18 cellular contexts compared by ENCODE assay signal in the genomic region with DNA sequence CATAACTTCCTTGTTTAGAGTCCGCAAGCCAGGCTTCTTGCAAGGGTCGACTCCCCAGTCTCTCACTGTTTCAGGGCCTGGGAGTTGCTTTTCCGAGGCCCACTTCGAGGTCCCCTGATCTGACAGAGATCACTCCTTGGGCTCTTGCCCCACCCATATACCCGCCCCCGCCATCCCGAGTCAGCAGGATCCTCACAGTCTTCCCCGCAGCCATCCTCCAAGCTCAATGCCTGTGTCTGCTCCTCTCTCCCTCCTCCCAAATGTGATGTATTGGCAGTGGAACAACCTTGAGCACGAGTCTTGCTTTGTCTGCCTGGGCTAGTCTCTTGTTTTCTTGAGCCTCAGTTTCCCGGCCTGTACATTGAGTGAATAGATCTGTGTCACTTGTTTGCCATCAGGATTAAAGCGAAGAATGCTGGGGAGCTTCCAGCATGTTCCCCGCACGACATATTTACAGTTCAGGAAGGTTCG. TPM values are rescaled to one million over a fixed set of nuclear protein-coding genes. Genes with fewer than 3 reads are reported as not detected.
DNase-seq lines count a peak whose midpoint lies in the region; ATAC-seq and TF ChIP-seq lines count a peak whose summit lies in the region.
"Had no signal": no experiment of that assay in that cellular context is flagged by ENCODE, and none has a peak within 500 bp of the region (broad histone marks: within the 10 kb centered on the region; RNA-seq: fewer than 3 reads in every experiment).

No MANE protein-coding gene starts in this region.

- H3K79me2 ChIP-seq in GM23248 (ENCODE audit: insufficient read depth) = no peaks in the 10 kb centered on the region

- intact Hi-C loops in activated CD4-positive, alpha-beta T cell treated with anti-CD3 and anti-CD28 coated beads, Interleukin-2, amount 10 ng/mL, durations not matched to agents 24 days and 14 days (cut with micrococcal nuclease) = loop anchor here (1.0 to 5.0 kb wide), 2 partner anchors 12 to 1548 kb away; partner anchors contain the start of gene FGFR2
- intact Hi-C loops in activated T-helper 1 cell treated with anti-CD3 and anti-CD28 coated beads, Interleukin-12 subunit alpha, Interleukin-12 subunit beta, Interleukin-2, Interleukin-4 antibody, amounts not matched to agents 30 ng/mL and 10 ng/mL and 1 ng/mL, durations not matched to agents 14 hours and 24 hours and 36 hours (cut with micrococcal nuclease) = no loop called here

- peaks cover 72% of the 10 kb centered on the region for H3K27me3 Mint-ChIP-seq in activated CD4-positive, alpha-beta T cell treated with anti-CD3 and anti-CD28 coated beads, Interleukin-2, amount 10 ng/mL, durations not matched to agents 24 days and 14 days
- peaks cover 72% of the 10 kb centered on the region for H3K27me3 Mint-ChIP-seq in activated T-helper 1 cell treated with anti-CD3 and anti-CD28 coated beads, Interleukin-12 subunit alpha, Interleukin-12 subunit beta, Interleukin-2, Interleukin-4 antibody, amounts not matched to agents 30 ng/mL and 10 ng/mL and 1 ng/mL, durations not matched to agents 14 hours and 24 hours and 36 hours (ENCODE audit: insufficient read depth)
- peaks cover 32% of the 10 kb centered on the region for H3K27me3 Mint-ChIP-seq in memory B cell

- no peaks in the 10 kb centered on the region for H4K20me1 ChIP-seq in GM23248 (ENCODE audit: insufficient read depth)

- H2AFZ ChIP-seq in GM23248 = no peak overlapping the region

- no peak overlapping the region for H3K27ac ChIP-seq in GM23248
- H3K27ac ChIP-seq: A549, heart left ventricle, stomach had no signal

- H3K9me3 Mint-ChIP-seq in activated CD4-positive, alpha-beta T cell treated with anti-CD3 and anti-CD28 coated beads, Interleukin-2, amount 10 ng/mL, durations not matched to agents 24 days and 14 days = peaks cover 11% of the 10 kb centered on the region
- H3K9me3 Mint-ChIP-seq in activated T-helper 1 cell treated with anti-CD3 and anti-CD28 coated beads, Interleukin-12 subunit alpha, Interleukin-12 subunit beta, Interleukin-2, Interleukin-4 antibody, amounts not matched to agents 30 ng/mL and 10 ng/mL and 1 ng/mL, durations not matched to agents 14 hours and 24 hours and 36 hours = no peaks in the 10 kb centered on the region
- H3K9me3 Mint-ChIP-seq in memory B cell = no peaks in the 10 kb centered on the region
- H3K9me3 Mint-ChIP-seq: mesothelial cell of epicardium had no signal

- no peaks in the 10 kb centered on the region for H3K4me1 ChIP-seq in GM23248 (ENCODE audit: insufficient read depth)

- peaks cover 100% of the 10 kb centered on the region for H3K27me3 ChIP-seq in GM23248 (replicated peaks; ENCODE audit: insufficient read depth)

- H3K9ac ChIP-seq in GM23248 = no peak overlapping the region

- H3K36me3 Mint-ChIP-seq in activated CD4-positive, alpha-beta T cell treated with anti-CD3 and anti-CD28 coated beads, Interleukin-2, amount 10 ng/mL, durations not matched to agents 24 days and 14 days (ENCODE audit: low read depth) = peaks cover 10% of the 10 kb centered on the region
- peaks cover 4% of the 10 kb centered on the region for H3K36me3 Mint-ChIP-seq in activated T-helper 1 cell treated with anti-CD3 and anti-CD28 coated beads, Interleukin-12 subunit alpha, Interleukin-12 subunit beta, Interleukin-2, Interleukin-4 antibody, amounts not matched to agents 30 ng/mL and 10 ng/mL and 1 ng/mL, durations not matched to agents 14 hours and 24 hours and 36 hours (ENCODE audit: low read depth)
- H3K36me3 Mint-ChIP-seq in memory B cell = peaks cover 3% of the 10 kb centered on the region
- H3K36me3 Mint-ChIP-seq: mesothelial cell of epicardium had no signal

- H3K36me3 ChIP-seq in GM23248 (ENCODE audit: low read depth) = no peaks in the 10 kb centered on the region
- H3K36me3 ChIP-seq: heart left ventricle, stomach had no signal

- no peak for TF ChIP-seq CTCF in GM12875 (IDR thresholded peaks at IDR 0.05; ENCODE audit: borderline replicate concordance, insufficient read depth, low read depth, low read length)

- DNase-seq in activated CD4-positive, alpha-beta T cell treated with anti-CD3 and anti-CD28 coated beads, Interleukin-2, amount 10 ng/mL, durations not matched to agents 24 days and 14 days = no peak
- DNase-seq in activated CD4-positive, alpha-beta T cell treated with anti-CD3 and anti-CD28 coated beads for 1 hour = no peak
- no peak for DNase-seq in activated T-helper 1 cell treated with anti-CD3 and anti-CD28 coated beads, Interleukin-12 subunit alpha, Interleukin-12 subunit beta, Interleukin-2, Interleukin-4 antibody, amounts not matched to agents 30 ng/mL and 10 ng/mL and 1 ng/mL, durations not matched to agents 14 hours and 24 hours and 36 hours (ENCODE audit: low spot score)
- DNase-seq in memory B cell (ENCODE audit: low spot score in 2 of 2) (no peak), NCI-H82 treated with DMSO at 0.1 percent for 48 hours (lab: John Stamatoyannopoulos, UW; ENCODE audit: unreplicated experiment) (no peak), GM23248 (no peak), NCI-H2171 treated with DMSO at 0.1 percent for 48 hours (lab: John Stamatoyannopoulos, UW) (no peak)
- DNase-seq: heart left ventricle, kidney glomerular epithelial cell, NCI-H187 treated with DMSO at 0.1 percent for 48 hours, NCI-H510A, SIG-M5, stomach had no signal

- H3K4me3 ChIP-seq in GM12875 (ENCODE audit: low read depth, low read length) = peak overlapping the region; percentile 8
- H3K4me3 ChIP-seq in GM23248 = no peak overlapping the region
- H3K4me3 ChIP-seq: A549 had no signal

- 2 to 4% methylated on average over 14 of the region's 14 CpGs for WGBS in GM23248 (ENCODE audit: low coverage in 1 of 2, low lambda C conversion rate in 2 of 2, missing lambda C conversion rate in 2 of 2), 2 experiments

- H3K4me1 Mint-ChIP-seq in activated CD4-positive, alpha-beta T cell treated with anti-CD3 and anti-CD28 coated beads, Interleukin-2, amount 10 ng/mL, durations not matched to agents 24 days and 14 days = peaks cover 20% of the 10 kb centered on the region
- H3K4me1 Mint-ChIP-seq in activated T-helper 1 cell treated with anti-CD3 and anti-CD28 coated beads, Interleukin-12 subunit alpha, Interleukin-12 subunit beta, Interleukin-2, Interleukin-4 antibody, amounts not matched to agents 30 ng/mL and 10 ng/mL and 1 ng/mL, durations not matched to agents 14 hours and 24 hours and 36 hours (ENCODE audit: low read depth) = peaks cover 29% of the 10 kb centered on the region
- H3K4me1 Mint-ChIP-seq in memory B cell = peaks cover 11% of the 10 kb centered on the region

- in situ Hi-C loops in GM23248 (cut with MboI) = loop anchor here (25.0 kb wide), 1 partner anchor 817 kb away; no protein-coding TSS in a partner anchor

- H3K27ac Mint-ChIP-seq in activated CD4-positive, alpha-beta T cell treated with anti-CD3 and anti-CD28 coated beads, Interleukin-2, amount 10 ng/mL, durations not matched to agents 24 days and 14 days = peak overlapping the region; percentile 62
- peak overlapping the region; percentile 63 for H3K27ac Mint-ChIP-seq in activated T-helper 1 cell treated with anti-CD3 and anti-CD28 coated beads, Interleukin-12 subunit alpha, Interleukin-12 subunit beta, Interleukin-2, Interleukin-4 antibody, amounts not matched to agents 30 ng/mL and 10 ng/mL and 1 ng/mL, durations not matched to agents 14 hours and 24 hours and 36 hours
- H3K27ac Mint-ChIP-seq in memory B cell = peak overlapping the region; percentile 42
- H3K27ac Mint-ChIP-seq: mesothelial cell of epicardium had no signal

- no peaks in the 10 kb centered on the region for H3F3A ChIP-seq in GM23248 (ENCODE audit: insufficient read depth)

- no peaks in the 10 kb centered on the region for H3K9me3 ChIP-seq in GM23248 (ENCODE audit: low read depth)
- H3K9me3 ChIP-seq: A549, heart left ventricle, stomach had no signal

- H3K4me2 ChIP-seq in GM23248 (ENCODE audit: unreplicated experiment) = no peak overlapping the region
- H3K4me2 ChIP-seq: A549 had no signal

- no peaks in the 10 kb centered on the region for H3K9me2 ChIP-seq in GM23248 (ENCODE audit: insufficient read depth)

- no peak for ATAC-seq in memory B cell (ENCODE audit: low read depth)
- ATAC-seq: heart left ventricle had no signal

- H3K4me3 Mint-ChIP-seq in activated CD4-positive, alpha-beta T cell treated with anti-CD3 and anti-CD28 coated beads, Interleukin-2, amount 10 ng/mL, durations not matched to agents 24 days and 14 days = no peak overlapping the region
- H3K4me3 Mint-ChIP-seq in activated T-helper 1 cell treated with anti-CD3 and anti-CD28 coated beads, Interleukin-12 subunit alpha, Interleukin-12 subunit beta, Interleukin-2, Interleukin-4 antibody, amounts not matched to agents 30 ng/mL and 10 ng/mL and 1 ng/mL, durations not matched to agents 14 hours and 24 hours and 36 hours = no peak overlapping the region
- no peak overlapping the region for H3K4me3 Mint-ChIP-seq in memory B cell
- H3K4me3 Mint-ChIP-seq: mesothelial cell of epicardium had no signal

RNA-seq across cellular contexts. Expression of gene HMX2, which starts 2.4 kb away (rescaled TPM):
- total RNA-seq in activated CD4-positive, alpha-beta T cell treated with anti-CD3 and anti-CD28 coated beads, Interleukin-2, amount 10 ng/mL, durations not matched to agents 24 days and 14 days = not detected in 2 replicates
- not detected in 2 replicates for total RNA-seq in activated T-helper 1 cell treated with anti-CD3 and anti-CD28 coated beads, Interleukin-12 subunit alpha, Interleukin-12 subunit beta, Interleukin-2, Interleukin-4 antibody, amounts not matched to agents 30 ng/mL and 10 ng/mL and 1 ng/mL, durations not matched to agents 14 hours and 24 hours and 36 hours
- total RNA-seq in GM23248 (2014; rRNA removed; shearing (Covaris generic)) = not detected in 2 replicates
- not detected in 2 replicates for polyA plus RNA-seq in GM23248 (2016; fragmentation: Nextera tagmentation; extraction: Ambion mirVana)
- total RNA-seq: H4, heart left ventricle, LHCN-M2, mesothelial cell of epicardium, stomach had no signal
- polyA plus RNA-seq: heart left ventricle, stomach had no signal

RNA-seq across cellular contexts. Expression of gene BUB3, which starts 8.6 kb away (rescaled TPM):
- 186 and 193 TPM in 2 replicates for total RNA-seq in activated CD4-positive, alpha-beta T cell treated with anti-CD3 and anti-CD28 coated beads, Interleukin-2, amount 10 ng/mL, durations not matched to agents 24 days and 14 days
- total RNA-seq in activated T-helper 1 cell treated with anti-CD3 and anti-CD28 coated beads, Interleukin-12 subunit alpha, Interleukin-12 subunit beta, Interleukin-2, Interleukin-4 antibody, amounts not matched to agents 30 ng/mL and 10 ng/mL and 1 ng/mL, durations not matched to agents 14 hours and 24 hours and 36 hours = 197 and 201 TPM in 2 replicates
- 163 and 170 TPM in 2 replicates for total RNA-seq in GM23248 (2014; rRNA removed; shearing (Covaris generic))
- polyA plus RNA-seq in GM23248 (2016; fragmentation: Nextera tagmentation; extraction: Ambion mirVana) = 154 and 158 TPM in 2 replicates

RNA-seq across cellular contexts. Expression of gene HMX3, which starts 9.8 kb away (rescaled TPM):
- total RNA-seq in activated CD4-positive, alpha-beta T cell treated with anti-CD3 and anti-CD28 coated beads, Interleukin-2, amount 10 ng/mL, durations not matched to agents 24 days and 14 days = not detected in 2 replicates
- not detected in 2 replicates for total RNA-seq in activated T-helper 1 cell treated with anti-CD3 and anti-CD28 coated beads, Interleukin-12 subunit alpha, Interleukin-12 subunit beta, Interleukin-2, Interleukin-4 antibody, amounts not matched to agents 30 ng/mL and 10 ng/mL and 1 ng/mL, durations not matched to agents 14 hours and 24 hours and 36 hours
- total RNA-seq in GM23248 (2014; rRNA removed; shearing (Covaris generic)) = not detected in 2 replicates
- polyA plus RNA-seq in GM23248 (2016; fragmentation: Nextera tagmentation; extraction: Ambion mirVana) = not detected in 2 replicates
- total RNA-seq: LHCN-M2, mesothelial cell of epicardium had no signal
- polyA plus RNA-seq: A549, heart left ventricle, stomach had no signal
